ENCODE assay signal across 1 cellular context in the genomic region with DNA sequence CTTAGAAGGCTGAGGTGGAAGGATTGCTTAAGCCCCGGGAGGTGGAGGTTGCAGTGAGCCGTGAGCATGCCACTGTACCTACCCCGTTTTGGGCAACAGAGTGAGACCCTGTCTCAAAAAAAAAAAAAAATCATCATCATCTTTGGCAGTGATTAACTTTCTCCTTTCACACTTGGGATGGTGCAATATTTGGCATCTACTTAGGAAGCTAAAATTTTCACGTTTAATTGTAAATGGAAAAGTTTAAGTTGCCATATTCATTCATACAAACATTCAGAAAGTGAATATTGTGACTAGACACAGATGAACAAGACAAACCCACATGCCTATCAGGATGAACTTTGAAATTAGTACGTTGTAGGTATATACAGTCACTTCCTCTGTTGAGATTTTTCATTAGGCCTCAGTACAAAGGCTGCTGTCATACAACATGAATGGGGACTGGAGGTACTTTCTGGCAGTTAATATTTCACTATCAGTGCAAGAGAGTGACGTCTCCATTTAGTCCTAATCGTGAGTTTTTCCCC.
TF ChIP-seq lines count a peak whose summit lies in the region.

No MANE protein-coding gene starts in this region.

TF ChIP-seq in HepG2, 621 proteins besides CTCF, POLR2A, EP300 and RAD21 (continued from another document and continues in another):
- TF ChIP-seq LRRFIP1 (CRISPR knock-in tag; conservative IDR thresholded peaks at IDR 0.05) (no peak), ZNF441 (CRISPR knock-in tag; IDR thresholded peaks at IDR 0.05; ENCODE audit: borderline replicate concordance) (no peak), RERE (CRISPR knock-in tag; IDR thresholded peaks at IDR 0.05; ENCODE audit: low read depth) (no peak), ATAD3A (CRISPR knock-in tag; IDR thresholded peaks at IDR 0.05) (no peak), ZNF335 (CRISPR knock-in tag; IDR thresholded peaks at IDR 0.05) (0 out of 2 replicates have a peak, but pooled peaks have one; percentile 19), KMT2A (CRISPR knock-in tag; IDR thresholded peaks at IDR 0.05) (peak; percentile 65; the same call in 1 of the 2 replicates), GATA4 (IDR thresholded peaks at IDR 0.05; ENCODE audit: borderline replicate concordance, low read depth) (no peak), ZNF337 (CRISPR knock-in tag; IDR thresholded peaks at IDR 0.05; ENCODE audit: borderline replicate concordance, low read depth) (peak; percentile 94; the same call in 1 of the 2 replicates), KAT7 (CRISPR knock-in tag; IDR thresholded peaks at IDR 0.05; ENCODE audit: borderline replicate concordance) (peak; percentile 34), ZNF550 (CRISPR knock-in tag; IDR thresholded peaks at IDR 0.05; ENCODE audit: borderline replicate concordance) (no peak), ZNF790 (CRISPR knock-in tag; IDR thresholded peaks at IDR 0.05; ENCODE audit: borderline replicate concordance) (no peak), DPF2 (CRISPR knock-in tag; IDR thresholded peaks at IDR 0.05; ENCODE audit: borderline replicate concordance, low read depth) (peak; percentile 69), SRSF1 (optimal IDR thresholded peaks at IDR 0.05; ENCODE audit: low read depth, low read length) (no peak), SATB2 (CRISPR knock-in tag; IDR thresholded peaks at IDR 0.05) (0 out of 2 replicates have a peak, but pooled peaks have one; percentile 19), REL (CRISPR knock-in tag; conservative IDR thresholded peaks at IDR 0.05) (no peak), ATF7 (IDR thresholded peaks at IDR 0.05) (peak; percentile 61; the same call in 1 of the 2 replicates), ATF7 (CRISPR knock-in tag; IDR thresholded peaks at IDR 0.05) (peak; percentile 71; the same call in 1 of the 2 replicates), YEATS2 (CRISPR knock-in tag; IDR thresholded peaks at IDR 0.05; ENCODE audit: borderline replicate concordance) (no peak), SMYD3 (CRISPR knock-in tag; IDR thresholded peaks at IDR 0.05) (no peak), MIER2 (CRISPR knock-in tag; IDR thresholded peaks at IDR 0.05) (no peak), ZNF746 (CRISPR knock-in tag; IDR thresholded peaks at IDR 0.05) (no peak; the same call in 1 of the 2 replicates), ZBTB7B (CRISPR knock-in tag; IDR thresholded peaks at IDR 0.05) (peak; percentile 66; the same call in 1 of the 2 replicates), ZNF878 (CRISPR knock-in tag; IDR thresholded peaks at IDR 0.05) (no peak), ZNF687 (CRISPR knock-in tag; IDR thresholded peaks at IDR 0.05) (no peak; the same call in 1 of the 2 replicates), TCF7L2 (IDR thresholded peaks at IDR 0.05; ENCODE audit: low read depth, low read length) (no peak), ZNF614 (CRISPR knock-in tag; IDR thresholded peaks at IDR 0.05; ENCODE audit: borderline replicate concordance) (no peak), POLR2AphosphoS5 (IDR thresholded peaks at IDR 0.05; ENCODE audit: low read depth, low read length) (peak; percentile 69), THAP8 (CRISPR knock-in tag; IDR thresholded peaks at IDR 0.05; ENCODE audit: borderline replicate concordance) (no peak), CENPT (CRISPR knock-in tag; IDR thresholded peaks at IDR 0.05; ENCODE audit: low read depth) (no peak), HES4 (CRISPR knock-in tag; IDR thresholded peaks at IDR 0.05; ENCODE audit: borderline replicate concordance) (no peak), NFE2 (CRISPR knock-in tag; IDR thresholded peaks at IDR 0.05) (no peak), PCBP1 (IDR thresholded peaks at IDR 0.05; ENCODE audit: borderline replicate concordance, low read depth, low read length) (no peak), WIZ (CRISPR knock-in tag; IDR thresholded peaks at IDR 0.05) (no peak), FOXK1 (CRISPR knock-in tag; IDR thresholded peaks at IDR 0.05; ENCODE audit: borderline replicate concordance, low read depth) (peak; percentile 55; the same call in 1 of the 2 replicates), ZNF652 (CRISPR knock-in tag; IDR thresholded peaks at IDR 0.05; ENCODE audit: borderline replicate concordance, low read depth) (no peak), ZNF484 (CRISPR knock-in tag; IDR thresholded peaks at IDR 0.05; ENCODE audit: borderline replicate concordance, low read depth) (no peak), ZNF670 (CRISPR knock-in tag; IDR thresholded peaks at IDR 0.05; ENCODE audit: borderline replicate concordance) (no peak; the same call in 1 of the 2 replicates)
- TF ChIP-seq, protein P1, sequence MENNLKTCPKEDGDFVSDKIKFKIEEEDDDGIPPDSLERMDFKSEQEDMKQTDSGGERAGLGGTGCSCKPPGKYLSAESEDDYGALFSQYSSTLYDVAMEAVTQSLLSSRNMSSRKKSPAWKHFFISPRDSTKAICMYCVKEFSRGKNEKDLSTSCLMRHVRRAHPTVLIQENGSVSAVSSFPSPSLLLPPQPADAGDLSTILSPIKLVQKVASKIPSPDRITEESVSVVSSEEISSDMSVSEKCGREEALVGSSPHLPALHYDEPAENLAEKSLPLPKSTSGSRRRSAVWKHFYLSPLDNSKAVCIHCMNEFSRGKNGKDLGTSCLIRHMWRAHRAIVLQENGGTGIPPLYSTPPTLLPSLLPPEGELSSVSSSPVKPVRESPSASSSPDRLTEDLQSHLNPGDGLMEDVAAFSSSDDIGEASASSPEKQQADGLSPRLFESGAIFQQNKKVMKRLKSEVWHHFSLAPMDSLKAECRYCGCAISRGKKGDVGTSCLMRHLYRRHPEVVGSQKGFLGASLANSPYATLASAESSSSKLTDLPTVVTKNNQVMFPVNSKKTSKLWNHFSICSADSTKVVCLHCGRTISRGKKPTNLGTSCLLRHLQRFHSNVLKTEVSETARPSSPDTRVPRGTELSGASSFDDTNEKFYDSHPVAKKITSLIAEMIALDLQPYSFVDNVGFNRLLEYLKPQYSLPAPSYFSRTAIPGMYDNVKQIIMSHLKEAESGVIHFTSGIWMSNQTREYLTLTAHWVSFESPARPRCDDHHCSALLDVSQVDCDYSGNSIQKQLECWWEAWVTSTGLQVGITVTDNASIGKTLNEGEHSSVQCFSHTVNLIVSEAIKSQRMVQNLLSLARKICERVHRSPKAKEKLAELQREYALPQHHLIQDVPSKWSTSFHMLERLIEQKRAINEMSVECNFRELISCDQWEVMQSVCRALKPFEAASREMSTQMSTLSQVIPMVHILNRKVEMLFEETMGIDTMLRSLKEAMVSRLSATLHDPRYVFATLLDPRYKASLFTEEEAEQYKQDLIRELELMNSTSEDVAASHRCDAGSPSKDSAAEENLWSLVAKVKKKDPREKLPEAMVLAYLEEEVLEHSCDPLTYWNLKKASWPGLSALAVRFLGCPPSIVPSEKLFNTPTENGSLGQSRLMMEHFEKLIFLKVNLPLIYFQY (CRISPR knock-in tag; IDR thresholded peaks at IDR 0.05; ENCODE audit: borderline replicate concordance) = 0 out of 2 replicates have a peak, but pooled peaks have one; percentile 36
- TF ChIP-seq, protein P2, sequence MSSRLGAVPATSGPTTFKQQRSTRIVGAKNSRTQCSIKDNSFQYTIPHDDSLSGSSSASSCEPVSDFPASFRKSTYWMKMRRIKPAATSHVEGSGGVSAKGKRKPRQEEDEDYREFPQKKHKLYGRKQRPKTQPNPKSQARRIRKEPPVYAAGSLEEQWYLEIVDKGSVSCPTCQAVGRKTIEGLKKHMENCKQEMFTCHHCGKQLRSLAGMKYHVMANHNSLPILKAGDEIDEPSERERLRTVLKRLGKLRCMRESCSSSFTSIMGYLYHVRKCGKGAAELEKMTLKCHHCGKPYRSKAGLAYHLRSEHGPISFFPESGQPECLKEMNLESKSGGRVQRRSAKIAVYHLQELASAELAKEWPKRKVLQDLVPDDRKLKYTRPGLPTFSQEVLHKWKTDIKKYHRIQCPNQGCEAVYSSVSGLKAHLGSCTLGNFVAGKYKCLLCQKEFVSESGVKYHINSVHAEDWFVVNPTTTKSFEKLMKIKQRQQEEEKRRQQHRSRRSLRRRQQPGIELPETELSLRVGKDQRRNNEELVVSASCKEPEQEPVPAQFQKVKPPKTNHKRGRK (CRISPR knock-in tag; IDR thresholded peaks at IDR 0.05) = no peak
